Comparison of ENCODE assay signal across 31 cellular contexts in the genomic region with DNA sequence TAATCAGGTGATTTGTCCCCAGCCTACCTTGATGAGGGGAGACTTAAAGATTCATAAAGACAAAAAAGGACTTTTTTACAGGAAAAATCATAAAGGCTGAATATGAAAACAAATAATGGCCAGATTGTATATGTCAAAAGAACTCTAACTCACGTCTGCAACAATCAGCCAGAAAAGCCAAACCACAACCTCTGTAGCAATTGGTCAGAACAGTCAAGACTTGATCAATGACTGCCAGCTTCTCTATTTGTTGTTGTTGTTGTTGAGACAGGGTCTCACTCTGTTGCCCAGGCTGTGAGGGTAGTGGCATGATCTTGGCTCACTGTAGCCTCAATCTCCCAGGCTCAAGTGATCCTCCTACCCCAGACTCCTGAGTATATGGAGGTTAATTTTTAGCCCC. TPM values are rescaled to one million over a fixed set of nuclear protein-coding genes. Genes with fewer than 3 reads are reported as not detected.
DNase-seq lines count a peak whose midpoint lies in the region; ATAC-seq and TF ChIP-seq lines count a peak whose summit lies in the region.
"Had no signal": no experiment of that assay in that cellular context is flagged by ENCODE, and none has a peak within 500 bp of the region (broad histone marks: within the 10 kb centered on the region; RNA-seq: fewer than 3 reads in every experiment).

No MANE protein-coding gene starts in this region.

- DNase-seq in NCI-H1930 (lab: John Stamatoyannopoulos, UW) (no peak), SHP77 treated with DMSO at 0.1 percent for 48 hours (lab: John Stamatoyannopoulos, UW) (no peak), left ventricle myocardium inferior (no peak), Calu3 (no peak)
- DNase-seq: ACHN; activated CD4-positive, alpha-beta memory T cell treated with anti-CD3 and anti-CD28 coated beads, Interleukin-2, amount 10 ng/mL, durations not matched to agents 7 days and 5 days; activated effector memory CD4-positive, alpha-beta T cell treated with Interleukin-2 at 50 U/mL for 16 hours; activated naive CD8-positive, alpha-beta T cell treated with anti-CD3 and anti-CD28 coated beads, Interleukin-2, amount 10 ng/mL, durations not matched to agents 7 days and 5 days; central memory CD4-positive, alpha-beta T cell; COR-L47; DMS79 treated with DMSO at 0.1 percent for 48 hours; H7; left lung; midbrain; NCI-H2171; NCI-H510A treated with DMSO at 0.1 percent for 48 hours; NK-92 treated with Interleukin-12 subunit alpha and Interleukin-12 subunit beta, amount 100 ng/mL, for 24 hours; stimulated activated CD4-positive, alpha-beta T cell treated with anti-CD3 and anti-CD28 coated beads, Interleukin-2, amount 100 ng/mL, for 24 hours; substantia nigra; upper lobe of left lung had no signal

- H3K9me3 Mint-ChIP-seq in Calu3 (ENCODE audit: low read depth, unreplicated experiment), result peaks cover 3% of the 10 kb centered on the region
- H3K9me3 Mint-ChIP-seq: activated CD4-positive, alpha-beta memory T cell treated with anti-CD3 and anti-CD28 coated beads, Interleukin-2, amount 10 ng/mL, durations not matched to agents 7 days and 5 days; activated naive CD8-positive, alpha-beta T cell treated with anti-CD3 and anti-CD28 coated beads, Interleukin-2, amount 10 ng/mL, durations not matched to agents 7 days and 5 days had no signal

- peaks cover 9% of the 10 kb centered on the region for H3K9me3 ChIP-seq in left ventricle myocardium inferior (replicated peaks)
- H3K9me3 ChIP-seq: upper lobe of left lung had no signal

- ATAC-seq in GM18870 (IDR thresholded peaks at IDR 0.05; ENCODE audit: unreplicated experiment) (peak; percentile 23), GM19455 (IDR thresholded peaks at IDR 0.05; ENCODE audit: unreplicated experiment) (peak; percentile 27), HG03025 (IDR thresholded peaks at IDR 0.05; ENCODE audit: low FRiP score, unreplicated experiment) (peak; percentile 33), HG03565 (IDR thresholded peaks at IDR 0.05; ENCODE audit: unreplicated experiment) (peak; percentile 21)
- ATAC-seq: activated CD4-positive, CD25-positive, alpha-beta regulatory T cell treated with anti-CD3 and anti-CD28 coated beads, Interleukin-2, amount 50 U/mL, for 24 hours; Panc1 had no signal

- no peaks in the 10 kb centered on the region for H3K4me1 Mint-ChIP-seq in Calu3 (ENCODE audit: low read depth, unreplicated experiment)
- H3K4me1 Mint-ChIP-seq: activated CD4-positive, alpha-beta memory T cell treated with anti-CD3 and anti-CD28 coated beads, Interleukin-2, amount 10 ng/mL, durations not matched to agents 7 days and 5 days; activated naive CD8-positive, alpha-beta T cell treated with anti-CD3 and anti-CD28 coated beads, Interleukin-2, amount 10 ng/mL, durations not matched to agents 7 days and 5 days; nephron had no signal

- no peak overlapping the region for H3K4me3 ChIP-seq in left ventricle myocardium inferior
- H3K4me3 ChIP-seq: left lung, skin epidermis, upper lobe of left lung had no signal

- H3K36me3 Mint-ChIP-seq in Calu3 (ENCODE audit: insufficient read depth, unreplicated experiment), result no peaks in the 10 kb centered on the region
- H3K36me3 Mint-ChIP-seq: activated naive CD8-positive, alpha-beta T cell treated with anti-CD3 and anti-CD28 coated beads, Interleukin-2, amount 10 ng/mL, durations not matched to agents 7 days and 5 days had no signal

- H3K4me3 Mint-ChIP-seq in Calu3 (ENCODE audit: low read depth, unreplicated experiment), result no peak overlapping the region
- H3K4me3 Mint-ChIP-seq: activated CD4-positive, alpha-beta memory T cell treated with anti-CD3 and anti-CD28 coated beads, Interleukin-2, amount 10 ng/mL, durations not matched to agents 7 days and 5 days; activated naive CD8-positive, alpha-beta T cell treated with anti-CD3 and anti-CD28 coated beads, Interleukin-2, amount 10 ng/mL, durations not matched to agents 7 days and 5 days; nephron had no signal

- H3K27me3 ChIP-seq in left ventricle myocardium inferior (ENCODE audit: low read depth), result no peaks in the 10 kb centered on the region
- H3K27me3 ChIP-seq: left lung, upper lobe of left lung had no signal

- no peaks in the 10 kb centered on the region for H3K27me3 Mint-ChIP-seq in Calu3 (ENCODE audit: unreplicated experiment)

- no peak overlapping the region for H3K27ac Mint-ChIP-seq in Calu3 (ENCODE audit: unreplicated experiment)
- H3K27ac Mint-ChIP-seq: activated CD4-positive, alpha-beta memory T cell treated with anti-CD3 and anti-CD28 coated beads, Interleukin-2, amount 10 ng/mL, durations not matched to agents 7 days and 5 days; activated naive CD8-positive, alpha-beta T cell treated with anti-CD3 and anti-CD28 coated beads, Interleukin-2, amount 10 ng/mL, durations not matched to agents 7 days and 5 days; nephron had no signal

- H3K4me1 ChIP-seq in left ventricle myocardium inferior, result no peaks in the 10 kb centered on the region
- H3K4me1 ChIP-seq: left lung, upper lobe of left lung had no signal

- no peak for TF ChIP-seq CTCF in left ventricle myocardium inferior (IDR thresholded peaks at IDR 0.05; ENCODE audit: borderline replicate concordance)
- TF ChIP-seq CTCF in Calu3 (IDR thresholded peaks at IDR 0.05; ENCODE audit: unreplicated experiment), result no peak

- no peaks in the 10 kb centered on the region for H3K36me3 ChIP-seq in left ventricle myocardium inferior
- H3K36me3 ChIP-seq: left lung, upper lobe of left lung had no signal

- no TSS peak for BruUV-seq in Calu3 (replicated peaks; lab: Mats Ljungman, UMichigan)

- H3K27ac ChIP-seq in left ventricle myocardium inferior (replicated peaks), result no peak overlapping the region
- H3K27ac ChIP-seq: left lung, skin epidermis, upper lobe of left lung had no signal

- intact Hi-C loops in left ventricle myocardium inferior (cut with micrococcal nuclease), result no loop called here
- intact Hi-C loops in Calu3 (cut with micrococcal nuclease; ENCODE audit: unreplicated experiment), result no loop called here

- CTCF ChIA-PET in Calu3 (lab: Charles Lee), result no interaction called here

RNA-seq across cellular contexts. Expression of a gene that starts 35.9 kb away (rescaled TPM):
- total RNA-seq in left ventricle myocardium inferior (83.7 TPM), Calu3 (2022) (83.6 and 86.6 TPM in 2 replicates)

RNA-seq across cellular contexts. Expression of a gene that starts 42.7 kb away (rescaled TPM):
- total RNA-seq in left ventricle myocardium inferior, result not detected
- total RNA-seq in Calu3 (2022), result 16.6 and 22.8 TPM in 2 replicates
- total RNA-seq: activated CD4-positive, alpha-beta memory T cell treated with anti-CD3 and anti-CD28 coated beads, Interleukin-2, amount 10 ng/mL, durations not matched to agents 7 days and 5 days; activated naive CD8-positive, alpha-beta T cell treated with anti-CD3 and anti-CD28 coated beads, Interleukin-2, amount 10 ng/mL, durations not matched to agents 7 days and 5 days; dermis microvascular lymphatic vessel endothelial cell; endothelial cell of umbilical vein; H7; osteocyte had no signal

Comparison
In these comparisons a context has a peak if more than half of its experiments do, and no peak if none do; other contexts are left out.
1. RNA of a gene that starts 42.7 kb away (total RNA-seq): 16.6 to 22.8 TPM in Calu3; not detected in left ventricle myocardium inferior (single experiment); every median in the first group is over 10 times any median in the second.
2. Peak in every context shown above with its lines, with median percentiles within 50 percentile points of each other: ATAC-seq.